ENCODE assay signal across 20 cellular contexts in the genomic region with DNA sequence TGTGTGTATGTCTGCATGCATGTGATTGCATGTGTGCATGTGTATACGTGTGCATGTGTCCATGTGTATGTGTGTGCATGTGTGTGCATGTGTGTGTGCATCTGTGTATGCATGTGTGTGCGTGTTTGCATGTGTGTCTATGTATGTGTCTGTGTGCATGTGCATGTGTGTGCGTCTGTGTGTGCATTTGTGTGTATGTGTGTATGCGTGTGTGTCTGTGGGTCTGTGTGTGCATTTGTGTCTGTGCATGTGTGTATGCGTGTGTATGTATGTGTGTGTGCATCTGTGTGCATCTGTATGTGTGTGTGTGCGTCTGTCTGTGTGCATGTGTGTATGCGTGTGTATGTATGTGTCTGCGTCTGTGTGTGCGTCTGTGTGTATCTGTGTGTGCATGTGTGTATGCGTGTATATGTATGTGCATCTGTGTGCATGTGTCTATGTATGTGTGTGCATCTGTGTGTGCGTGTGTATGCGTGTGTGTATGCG. TPM values are rescaled to one million over a fixed set of nuclear protein-coding genes. Genes with fewer than 3 reads are reported as not detected.
A peak's percentile ranks its signal among the peaks of the same experiment; 100 is the strongest.
DNase-seq lines count a peak whose midpoint lies in the region; ATAC-seq, FAIRE-seq and TF ChIP-seq lines count a peak whose summit lies in the region.
"Had no signal": no experiment of that assay in that cellular context is flagged by ENCODE, and none has a peak within 500 bp of the region (broad histone marks: within the 10 kb centered on the region; RNA-seq: fewer than 3 reads in every experiment).

No MANE protein-coding gene starts in this region.

- peak; percentile 87 for FAIRE-seq in GM12892 (lab: Jason Lieb, UNC)
- FAIRE-seq: G401.6 had no signal

- H3K36me3 Mint-ChIP-seq in CD4-positive, alpha-beta memory T cell = peaks cover 7 to 10% of the 10 kb centered on the region in 2 donors
- peaks cover 3 to 6% (median 4%) of the 10 kb centered on the region in 3 donors for H3K36me3 Mint-ChIP-seq in immature natural killer cell

- no peak for TF ChIP-seq POLR2A in GM12892 (IDR thresholded peaks at IDR 0.05; ENCODE audit: low read depth, low read length)

- CTCF ChIA-PET in CD4-positive, alpha-beta memory T cell (lab: Charles Lee; ENCODE audit: partially characterized antibody) = no interaction called here

- H3K27ac ChIP-seq in CD4-positive, alpha-beta memory T cell (ENCODE audit: low read depth, low read length) = no peak overlapping the region
- H3K27ac ChIP-seq: KMS-11, thoracic aorta had no signal

- H3K27me3 ChIP-seq in CD4-positive, alpha-beta memory T cell (ENCODE audit: insufficient read depth, low read length) = no peaks in the 10 kb centered on the region

- POLR2A ChIA-PET in CD4-positive, alpha-beta memory T cell (lab: Charles Lee; ENCODE audit: partially characterized antibody) = interaction anchor here (3.1 kb wide), 1 partner anchor 10 kb away, joined by 15 read pairs; a partner anchor contains a TSS

- no peaks in the 10 kb centered on the region for H3K9me3 ChIP-seq in CD4-positive, alpha-beta memory T cell (ENCODE audit: control insufficient read depth in 1 of 2, low read length in 2 of 2)
- H3K9me3 ChIP-seq: thoracic aorta had no signal

- H3K4me3 ChIP-seq in CD4-positive, alpha-beta memory T cell (ENCODE audit: low read length in 2 of 2) = no peak overlapping the region
- H3K4me3 ChIP-seq: thoracic aorta had no signal

- peaks cover 21% of the 10 kb centered on the region for H3K36me3 ChIP-seq in CD4-positive, alpha-beta memory T cell (ENCODE audit: insufficient read depth, low read length)
- H3K36me3 ChIP-seq: thoracic aorta had no signal

- H3K9me3 Mint-ChIP-seq in CD4-positive, alpha-beta memory T cell = no peaks in the 10 kb centered on the region
- no peaks in the 10 kb centered on the region for H3K9me3 Mint-ChIP-seq in immature natural killer cell
- H3K9me3 Mint-ChIP-seq: mesothelial cell of epicardium had no signal

- DNase-seq in CD4-positive, alpha-beta memory T cell = no peak
- DNase-seq in GM12892 (ENCODE audit: insufficient read length) (no peak), immature natural killer cell (no peak), HPDE6-E6E7 (ENCODE audit: extremely low spot score) (no peak)
- DNase-seq: activated T-cell treated with anti-CD3 and anti-CD28 coated beads, Interleukin-2, amount 50 U/mL, for 72 hours; foreskin melanocyte; left cardiac atrium; NCI-H2081; NCI-H510A; nucleus accumbens; retina; SW 1271 had no signal

- H3K4me1 ChIP-seq in CD4-positive, alpha-beta memory T cell (ENCODE audit: insufficient read depth, low read length) = peaks cover 36% of the 10 kb centered on the region

- ATAC-seq in GM19463 (IDR thresholded peaks at IDR 0.05; ENCODE audit: unreplicated experiment) (no peak), HG02885 (IDR thresholded peaks at IDR 0.05; ENCODE audit: poor library complexity, unreplicated experiment) (no peak)
- ATAC-seq: activated T-cell treated with anti-CD3 and anti-CD28 coated beads, Interleukin-2, amount 50 U/mL, for 72 hours; HCT116; left cardiac atrium had no signal

- peak overlapping the region in 6 of 8 donors; percentile 5 to 75 (median 50) for H3K4me3 Mint-ChIP-seq in CD4-positive, alpha-beta memory T cell
- peak overlapping the region; percentile 8 to 42 (median 30) for H3K4me3 Mint-ChIP-seq in immature natural killer cell
- H3K4me3 Mint-ChIP-seq: activated T-cell treated with anti-CD3 and anti-CD28 coated beads, Interleukin-2, amount 50 U/mL, for 72 hours; mesothelial cell of epicardium had no signal

- intact Hi-C loops in CD4-positive, alpha-beta memory T cell (cut with micrococcal nuclease) = no loop called here

- H3K27me3 Mint-ChIP-seq in CD4-positive, alpha-beta memory T cell = no peaks in the 10 kb centered on the region
- H3K27me3 Mint-ChIP-seq in immature natural killer cell (ENCODE audit: low read depth in 3 of 3) = peaks cover 0 to 12% (median 0%) of the 10 kb centered on the region in 3 donors

- peaks cover 16 to 44% (median 33%) of the 10 kb centered on the region in 4 donors for H3K4me1 Mint-ChIP-seq in CD4-positive, alpha-beta memory T cell
- peaks cover 36 to 45% of the 10 kb centered on the region in 2 donors for H3K4me1 Mint-ChIP-seq in immature natural killer cell

- peak overlapping the region in 5 of 7 donors; percentile 66 to 86 (median 81) for H3K27ac Mint-ChIP-seq in CD4-positive, alpha-beta memory T cell
- H3K27ac Mint-ChIP-seq in immature natural killer cell = peak overlapping the region; percentile 0 to 76 (median 32)
- H3K27ac Mint-ChIP-seq: activated T-cell treated with anti-CD3 and anti-CD28 coated beads, Interleukin-2, amount 50 U/mL, for 72 hours; mesothelial cell of epicardium had no signal

RNA-seq across cellular contexts. Expression of a gene that starts 3.0 kb away (rescaled TPM):
- total RNA-seq in CD4-positive, alpha-beta memory T cell = 100 to 1,000 TPM; 219 to 220 TPM
- 10 to 100 TPM; 73.1 to 88.8 TPM for polyA plus RNA-seq in CD4-positive, alpha-beta memory T cell
- 60.6 TPM for polyA plus RNA-seq in GM12892 (2012; ENCODE audit: missing spikeins)
- 100 to 1,000 TPM in 2 of 3 donors, 10 to 100 TPM in 1; 73.7 to 115 (median 100) TPM for polyA plus RNA-seq in immature natural killer cell

RNA-seq across cellular contexts. Expression of a gene that starts 6.4 kb away (rescaled TPM):
- 1 to 10 TPM; 5.7 to 6.4 TPM for total RNA-seq in CD4-positive, alpha-beta memory T cell
- polyA plus RNA-seq in CD4-positive, alpha-beta memory T cell = 1 to 10 TPM in 1 of 2 donors, under 1 TPM in 1; 0.96 to 1.2 TPM
- 0.89 TPM for polyA plus RNA-seq in GM12892 (2012; ENCODE audit: missing spikeins)
- polyA plus RNA-seq in immature natural killer cell = under 1 TPM in 1 of 3 donors, not detected in 2; 0.58 TPM
- total RNA-seq: epithelial cell of proximal tubule, left cardiac atrium, thoracic aorta had no signal

RNA-seq across cellular contexts. Expression of a gene that starts 10.3 kb away (rescaled TPM):
- 100 to 1,000 TPM; 120 to 144 TPM for total RNA-seq in CD4-positive, alpha-beta memory T cell
- 100 to 1,000 TPM; 127 to 279 TPM for polyA plus RNA-seq in CD4-positive, alpha-beta memory T cell
- 125 TPM for polyA plus RNA-seq in GM12892 (2012; ENCODE audit: missing spikeins)
- 100 to 1,000 TPM; 107 to 376 (median 255) TPM for polyA plus RNA-seq in immature natural killer cell

RNA-seq across cellular contexts. Expression of a gene that starts 10.6 kb away (rescaled TPM):
- total RNA-seq in CD4-positive, alpha-beta memory T cell = 10 to 100 TPM; 75.6 to 77.2 TPM
- 1 to 10 TPM; 5.4 to 9.6 TPM for polyA plus RNA-seq in CD4-positive, alpha-beta memory T cell
- 10.3 TPM for polyA plus RNA-seq in GM12892 (2012; ENCODE audit: missing spikeins)
- 10 to 100 TPM in 2 of 3 donors, 1 to 10 TPM in 1; 5.5 to 13.3 (median 12.4) TPM for polyA plus RNA-seq in immature natural killer cell

RNA-seq across cellular contexts. Expression of a gene that starts 28.9 kb away (rescaled TPM):
- not detected for total RNA-seq in CD4-positive, alpha-beta memory T cell
- polyA plus RNA-seq in CD4-positive, alpha-beta memory T cell = under 1 TPM; 0.48 to 0.94 TPM
- polyA plus RNA-seq in GM12892 (2012; ENCODE audit: missing spikeins) = not detected
- polyA plus RNA-seq in immature natural killer cell = 1 to 10 TPM in 1 of 3 donors, not detected in 2; 1.4 TPM
- total RNA-seq: activated T-cell treated with anti-CD3 and anti-CD28 coated beads, Interleukin-2, amount 50 U/mL, for 72 hours; epithelial cell of proximal tubule; mesothelial cell of epicardium; thoracic aorta had no signal
